Comparison of ENCODE assay signal across 8 cellular contexts in the genomic region with DNA sequence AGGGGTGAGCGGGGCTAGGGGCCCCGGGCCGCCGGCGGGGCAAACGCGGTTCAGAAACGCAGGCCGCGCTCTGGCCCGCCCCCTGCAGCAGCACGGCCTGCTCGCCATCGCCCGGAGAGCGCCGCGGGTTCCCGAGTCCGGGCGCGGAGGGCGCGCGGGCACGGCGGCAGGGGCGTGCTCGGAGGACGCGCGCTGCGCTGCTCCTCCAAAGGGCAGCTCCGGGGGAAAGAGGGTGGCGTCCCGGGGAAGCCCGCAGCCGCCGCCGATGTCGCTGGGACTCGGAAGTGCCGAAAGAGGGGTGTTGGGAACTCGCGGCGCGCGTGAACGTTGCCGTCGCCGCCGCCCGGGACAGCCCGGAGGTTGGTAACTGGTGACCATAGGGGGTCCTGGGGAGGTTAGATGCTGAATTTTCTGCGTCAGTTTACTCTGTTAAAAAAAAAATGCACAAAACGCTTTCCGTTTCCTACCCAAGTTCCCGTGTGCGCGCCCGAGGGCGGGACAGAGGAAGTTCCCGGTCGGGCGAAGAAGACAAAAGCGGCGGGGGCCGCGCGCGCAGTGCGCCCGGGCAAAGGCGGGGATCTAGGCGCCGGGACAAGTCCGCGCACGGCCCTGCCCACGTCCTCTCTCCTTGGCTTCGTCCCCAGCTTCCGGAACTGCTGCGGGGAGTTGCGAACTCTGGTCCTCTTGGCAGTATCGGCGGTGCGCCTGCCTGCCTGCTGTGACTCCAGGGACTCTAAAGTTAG. TPM values are rescaled to one million over a fixed set of nuclear protein-coding genes. Genes with fewer than 3 reads are reported as not detected.
DNase-seq lines count a peak whose midpoint lies in the region; ATAC-seq, FAIRE-seq and TF ChIP-seq lines count a peak whose summit lies in the region.

Gene HHAT (plus strand): TSS at position 157 of the 743 bp plus-strand sequence. CDS start 20,074 bp downstream, outside the sequence.

- peak; percentile 66 for FAIRE-seq in keratinocyte (lab: Jason Lieb, UNC)

- no peaks in the 10 kb centered on the region for H4K20me1 ChIP-seq in keratinocyte (ENCODE audit: control insufficient read depth, extremely low read depth, insufficient read depth, low read length)

- H3K79me2 ChIP-seq in keratinocyte (ENCODE audit: control insufficient read depth, insufficient read depth, low read length): no peaks in the 10 kb centered on the region

- H3K4me2 ChIP-seq in keratinocyte (ENCODE audit: control insufficient read depth, extremely low read depth, insufficient read depth, low read depth, low read length): peak within 1 kb of the TSS; percentile 96

- H3K27ac ChIP-seq in WERI-Rb-1: peak within 1 kb of the TSS; percentile 95
- H3K27ac ChIP-seq in keratinocyte (ENCODE audit: control insufficient read depth, insufficient read depth, low read length): peak within 1 kb of the TSS; percentile 77

- H3K27ac Mint-ChIP-seq in central memory CD8-positive, alpha-beta T cell (ENCODE audit: low read depth): peak within 1 kb of the TSS; percentile 96

- TF ChIP-seq CTCF in WERI-Rb-1 (IDR thresholded peaks at IDR 0.05; ENCODE audit: low read depth, low read length) (peak; percentile 14; the same call in 1 of the 2 replicates), keratinocyte (optimal IDR thresholded peaks at IDR 0.05 in 1 of 3, IDR thresholded peaks at IDR 0.05 in 1 of 3, conservative IDR thresholded peaks at IDR 0.05 in 1 of 3; ENCODE audit: extremely low read depth in 1 of 3, insufficient read depth in 2 of 3, low read length in 3 of 3) (no peak)

- peaks cover 9% of the 10 kb centered on the region for H3K27me3 Mint-ChIP-seq in central memory CD8-positive, alpha-beta T cell

- H3K9me3 ChIP-seq in WERI-Rb-1 (ENCODE audit: severe bottlenecking) (peaks cover 5% of the 10 kb centered on the region), keratinocyte (ENCODE audit: control insufficient read depth, low read depth, low read length) (no peaks in the 10 kb centered on the region)

- H2AFZ ChIP-seq in keratinocyte (ENCODE audit: control insufficient read depth, low read length): peak within 1 kb of the TSS; percentile 98

- H3K4me3 Mint-ChIP-seq in central memory CD8-positive, alpha-beta T cell: peak within 1 kb of the TSS; percentile 93

- H3K4me3 ChIP-seq in WERI-Rb-1 (ENCODE audit: low read depth, low read length): peak within 1 kb of the TSS; percentile 81
- H3K4me3 ChIP-seq in keratinocyte (ENCODE audit: control insufficient read depth in 2 of 3, extremely low read depth in 1 of 3, insufficient read depth in 2 of 3, low read depth in 1 of 3, low read length in 3 of 3): peak within 1 kb of the TSS; percentile 55 to 80 (median 80)

- H3K36me3 ChIP-seq in WERI-Rb-1 (peaks cover 3% of the 10 kb centered on the region; the same call in 1 of the 2 replicates), keratinocyte (ENCODE audit: control insufficient read depth in 2 of 2, extremely low read depth in 1 of 2, insufficient read depth in 2 of 2, low read length in 2 of 2) (no peaks in the 10 kb centered on the region)

- H3K36me3 Mint-ChIP-seq in central memory CD8-positive, alpha-beta T cell (ENCODE audit: insufficient read depth): peaks cover 15% of the 10 kb centered on the region

- peak within 1 kb of the TSS; percentile 88 for H3K9ac ChIP-seq in keratinocyte (ENCODE audit: control insufficient read depth, extremely low read depth, insufficient read depth, low read length)

- H3K27me3 ChIP-seq in WERI-Rb-1 (ENCODE audit: insufficient read depth, low read depth, severe bottlenecking): no peaks in the 10 kb centered on the region
- no peaks in the 10 kb centered on the region for H3K27me3 ChIP-seq in keratinocyte (ENCODE audit: control insufficient read depth, extremely low read depth, insufficient read depth, low read length)

- H3K4me1 Mint-ChIP-seq in central memory CD8-positive, alpha-beta T cell: peaks cover 42% of the 10 kb centered on the region

- ATAC-seq in GM18502 (IDR thresholded peaks at IDR 0.05; ENCODE audit: poor library complexity, unreplicated experiment): peak; percentile 68
- peak; percentile 53 for ATAC-seq in HG02885 (IDR thresholded peaks at IDR 0.05; ENCODE audit: poor library complexity, unreplicated experiment)
- ATAC-seq in central memory CD8-positive, alpha-beta T cell (replicated peaks; ENCODE audit: extremely low read depth, poor library complexity, severe bottlenecking): peak; percentile 9

- DNase-seq in 8988T: peak; percentile 84
- DNase-seq in NCI-H1930 (lab: John Stamatoyannopoulos, UW): peak; percentile 57 to 62
- DNase-seq in WERI-Rb-1: peak; percentile 90
- DNase-seq in central memory CD8-positive, alpha-beta T cell (ENCODE audit: low spot score in 2 of 2): peak; percentile 35 to 60
- DNase-seq in keratinocyte (ENCODE audit: low read depth, low spot score): no peak
- peak; percentile 54 for DNase-seq in stimulated activated CD4-positive, alpha-beta T cell treated with anti-CD3 and anti-CD28 coated beads, Interleukin-12 subunit alpha, Interleukin-12 subunit beta, amount 100 ng/mL, for 4 hours

- peaks cover 30% of the 10 kb centered on the region for H3K4me1 ChIP-seq in keratinocyte (ENCODE audit: control insufficient read depth, extremely low read depth, insufficient read depth, low read length)

- H3K9me1 ChIP-seq in keratinocyte (ENCODE audit: control insufficient read depth, extremely low read depth, insufficient read depth, low read length): no peaks in the 10 kb centered on the region

- dilution Hi-C loops in keratinocyte (cut with MboI; ENCODE audit: extremely low pct_ligation_motif_present, low sequenced_read_pairs): loop anchor here (25.0 kb wide), 1 partner anchor 192 kb away; no protein-coding TSS in a partner anchor

- H3K9me3 Mint-ChIP-seq in central memory CD8-positive, alpha-beta T cell: peaks cover 6% of the 10 kb centered on the region

RNA-seq across cellular contexts. Expression of gene HHAT, which starts in this region (rescaled TPM):
- polyA plus RNA-seq in keratinocyte: 3.4 to 4.7 TPM (median 3.8 TPM) in 3 replicates
- polyA plus RNA-seq in keratinocyte (2011; ENCODE audit: low read depth): 0.70 TPM
- 4.3 and 4.6 TPM in 2 replicates for polyA plus RNA-seq in keratinocyte (2011; cell fraction: cytosol; rRNA removed)
- polyA plus RNA-seq in keratinocyte (2011; cell fraction: nucleus; rRNA removed): 6.8 and 7.2 TPM in 2 replicates
- 1.4 and 4.8 TPM in 2 replicates for polyA plus RNA-seq in keratinocyte (2012; ENCODE audit: low replicate concordance)
- polyA minus RNA-seq in keratinocyte: 5.4 to 9.4 TPM (median 6.2 TPM) in 3 replicates
- polyA minus RNA-seq in keratinocyte (2011; cell fraction: cytosol; rRNA and poly(A)+ RNA removed): 3.3 TPM
- 9.6 and 12.3 TPM in 2 replicates for polyA minus RNA-seq in keratinocyte (2011; cell fraction: nucleus; rRNA and poly(A)+ RNA removed)

Comparison
In these comparisons a context has a peak if more than half of its experiments do, and no peak if none do; other contexts are left out.
1. ATAC-seq: peak in every context shown above with its lines; median percentile 68 in GM18502; 53 in HG02885; 9 in central memory CD8-positive, alpha-beta T cell.